Comparison of ENCODE assay signal across 29 cellular contexts in the genomic region with DNA sequence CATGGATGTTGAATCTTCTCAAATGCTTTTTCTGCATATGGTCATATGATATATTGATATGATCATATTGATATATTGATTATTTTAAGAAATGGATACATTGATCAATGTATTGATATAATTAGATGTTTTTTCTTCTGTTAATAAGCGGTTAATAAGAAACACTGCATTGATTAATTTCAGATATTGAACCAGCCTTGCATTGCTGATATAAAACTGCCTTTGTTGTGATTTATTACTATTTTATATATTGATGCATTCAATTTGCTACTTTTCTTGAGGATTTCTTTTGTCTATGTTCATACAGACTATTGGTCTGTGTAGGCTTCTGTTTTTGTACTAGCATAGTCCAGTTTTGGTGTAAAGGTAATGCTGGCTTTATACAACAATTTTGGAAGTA.
"Had no signal": no experiment of that assay in that cellular context is flagged by ENCODE, and none has a peak within 500 bp of the region (broad histone marks: within the 10 kb centered on the region; RNA-seq: fewer than 3 reads in every experiment).

No MANE protein-coding gene starts in this region.

- DNase-seq: colonic mucosa; cortex of kidney; dermis blood vessel endothelial cell; dorsolateral prefrontal cortex; effector CD4-positive, alpha-beta T cell; effector CD8-positive, alpha-beta T cell; effector memory CD4-positive, alpha-beta T cell; effector memory CD8-positive, alpha-beta T cell; endodermal cell; erythroblast; esophagus squamous epithelium; foreskin fibroblast; foreskin keratinocyte; foreskin melanocyte; gastrocnemius medialis; glutamatergic neuron; head of caudate nucleus; heart left ventricle; heart right ventricle had no signal

- FAIRE-seq: colon, endometrium, endothelial cell of umbilical vein, frontal cortex had no signal

- H3K27me3 ChIP-seq: colonic mucosa, dorsolateral prefrontal cortex, esophagus muscularis mucosa, esophagus squamous epithelium, gastrocnemius medialis, gastroesophageal sphincter had no signal

- H3K4me1 ChIP-seq: colonic mucosa, esophagus muscularis mucosa, esophagus squamous epithelium, foreskin keratinocyte, gastrocnemius medialis, gastroesophageal sphincter, heart left ventricle, heart right ventricle had no signal

- H3K9me3 ChIP-seq: colonic mucosa had no signal

- ATAC-seq: effector memory CD8-positive, alpha-beta T cell; esophagus mucosa; foreskin keratinocyte; gastrocnemius medialis; gastroesophageal sphincter; heart left ventricle; heart right ventricle had no signal

- H3K4me1 Mint-ChIP-seq: endodermal cell had no signal

- H3K36me3 ChIP-seq: colonic mucosa, esophagus muscularis mucosa, esophagus squamous epithelium, gastrocnemius medialis, gastroesophageal sphincter, heart left ventricle, heart right ventricle had no signal

- H3K4me3 Mint-ChIP-seq: dendritic cell treated with granulocyte-macrophage colony-stimulating factor and Interleukin-4, amounts not matched to agents 40 ng/mL and 50 ng/mL, for 4 days; effector memory CD8-positive, alpha-beta T cell; endodermal cell had no signal

- H3K4me3 ChIP-seq: colonic mucosa, coronary artery, dorsolateral prefrontal cortex, esophagus muscularis mucosa, esophagus squamous epithelium, gastrocnemius medialis, gastroesophageal sphincter, heart left ventricle, heart right ventricle had no signal

- H3K27ac ChIP-seq: colonic mucosa, coronary artery, dorsolateral prefrontal cortex, epithelial cell of prostate, esophagus muscularis mucosa, esophagus squamous epithelium, foreskin keratinocyte, gastrocnemius medialis, gastroesophageal sphincter, heart left ventricle, heart right ventricle had no signal

- H3K27ac Mint-ChIP-seq: dendritic cell treated with granulocyte-macrophage colony-stimulating factor and Interleukin-4, amounts not matched to agents 40 ng/mL and 50 ng/mL, for 4 days; effector memory CD8-positive, alpha-beta T cell; endodermal cell had no signal
